24 cellular contexts compared by ENCODE assay signal in the genomic region with DNA sequence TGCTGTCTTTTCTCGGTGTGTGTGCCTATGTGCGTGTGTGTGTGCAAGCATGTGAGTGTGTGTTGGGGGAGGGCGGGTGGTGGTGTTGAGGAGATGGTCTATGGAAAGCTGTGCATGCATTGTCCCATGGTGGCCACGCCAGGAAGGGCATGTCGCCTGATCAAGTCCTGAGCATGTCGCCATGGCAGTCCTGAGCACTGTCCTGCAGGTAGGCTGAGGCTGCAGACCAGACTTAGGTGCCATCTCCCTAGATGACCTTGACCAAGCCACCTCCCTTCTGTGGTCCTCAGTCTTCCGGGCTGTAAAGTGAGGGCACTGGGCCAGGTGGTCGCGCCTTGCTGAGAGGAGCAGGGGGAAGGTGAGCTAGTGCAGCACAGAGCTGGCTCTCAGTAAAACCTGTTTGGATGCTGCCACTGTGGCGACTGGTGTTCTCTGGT.
DNase-seq lines count a peak whose midpoint lies in the region; ATAC-seq, FAIRE-seq and TF ChIP-seq lines count a peak whose summit lies in the region.
"Had no signal": no experiment of that assay in that cellular context is flagged by ENCODE, and none has a peak within 500 bp of the region (broad histone marks: within the 10 kb centered on the region; RNA-seq: fewer than 3 reads in every experiment).

No MANE protein-coding gene starts in this region.

- no peak for ATAC-seq in activated CD8-positive, alpha-beta T cell treated with anti-CD3 and anti-CD28 coated beads, Interleukin-2, amount 10 ng/mL, durations not matched to agents 7 days and 5 days
- ATAC-seq in activated CD8-positive, alpha-beta T cell treated with anti-CD3 and anti-CD28 coated beads for 36 hours, result no peak
- ATAC-seq in HCT116 (peak; percentile 4; the same call in 1 of the 2 replicates), GM18517 (IDR thresholded peaks at IDR 0.05; ENCODE audit: unreplicated experiment) (no peak), GM18870 (IDR thresholded peaks at IDR 0.05; ENCODE audit: unreplicated experiment) (no peak), HG03025 (IDR thresholded peaks at IDR 0.05; ENCODE audit: low FRiP score, unreplicated experiment) (no peak)

- BruUV-seq in HCT116 (replicated peaks; lab: Mats Ljungman, UMichigan), result no TSS peak

- H2BK12ac ChIP-seq in H1 (ENCODE audit: low read depth, low read length), result peak overlapping the region; percentile 77; the same call in 1 of the 2 replicates

- H3K4me3 Mint-ChIP-seq in activated CD8-positive, alpha-beta T cell treated with anti-CD3 and anti-CD28 coated beads, Interleukin-2, amount 10 ng/mL, durations not matched to agents 7 days and 5 days, result no peak overlapping the region
- H3K4me3 Mint-ChIP-seq in activated CD8-positive, alpha-beta T cell treated with anti-CD3 and anti-CD28 coated beads for 36 hours, result no peak overlapping the region
- H3K4me3 Mint-ChIP-seq: B cell; central memory CD8-positive, alpha-beta T cell had no signal

- RAD21 ChIA-PET in HCT116 (lab: Charles Lee; ENCODE audit: low non-redundant PET in 1 of 2, low total read pairs in 2 of 2, uncharacterized antibody in 2 of 2, unreplicated experiment in 2 of 2), result no interaction called here

- H4K8ac ChIP-seq in H1 (ENCODE audit: extremely low read depth, insufficient read depth, low read length), result peak overlapping the region; percentile 29

- H2BK5ac ChIP-seq in H1 (ENCODE audit: low read depth, low read length), result no peak overlapping the region

- no peaks in the 10 kb centered on the region for H3K9me3 Mint-ChIP-seq in activated CD8-positive, alpha-beta T cell treated with anti-CD3 and anti-CD28 coated beads, Interleukin-2, amount 10 ng/mL, durations not matched to agents 7 days and 5 days (ENCODE audit: insufficient read depth)
- no peaks in the 10 kb centered on the region for H3K9me3 Mint-ChIP-seq in activated CD8-positive, alpha-beta T cell treated with anti-CD3 and anti-CD28 coated beads for 36 hours
- H3K9me3 Mint-ChIP-seq: activated naive CD4-positive, alpha-beta T cell treated with anti-CD3 and anti-CD28 coated beads, Interleukin-2, amount 50 U/mL, for 72 hours; activated T-helper 2 cell treated with anti-CD3 and anti-CD28 coated beads, Interferon-gamma antibody, Interleukin-2, Interleukin-4, amounts not matched to agents 10 μg/mL and 5 μg/mL and 100 μg/mL, durations not matched to agents 14 hours and 24 hours and 36 hours; central memory CD8-positive, alpha-beta T cell had no signal

- no peaks in the 10 kb centered on the region for H3K9me3 ChIP-seq in HCT116 (ENCODE audit: control insufficient read depth in 1 of 2, insufficient read depth in 1 of 2, low read depth in 1 of 2, low read length in 2 of 2)
- H3K9me3 ChIP-seq in H1 (ENCODE audit: insufficient read depth in 2 of 2, low read depth in 1 of 2, low read length in 1 of 2), result no peaks in the 10 kb centered on the region
- H3K9me3 ChIP-seq in sigmoid colon, result no peaks in the 10 kb centered on the region
- H3K9me3 ChIP-seq: neutrophil, testis had no signal

- H3K4me1 ChIP-seq in HCT116 (ENCODE audit: control insufficient read depth in 1 of 2, insufficient read depth in 2 of 2, low read length in 2 of 2), result peaks cover 0 to 4% of the 10 kb centered on the region in 2 experiments; a peak in 1 of 4 replicates
- H3K4me1 ChIP-seq in H1 (replicated peaks in 1 of 4; ENCODE audit: control insufficient read depth in 3 of 4, insufficient read depth in 4 of 4, low read length in 3 of 4), result peaks cover 0 to 6% (median 0%) of the 10 kb centered on the region in 4 experiments; a peak in 2 of 7 replicates
- peaks cover 0 to 8% (median 3%) of the 10 kb centered on the region in 4 donors for H3K4me1 ChIP-seq in sigmoid colon
- H3K4me1 ChIP-seq: testis had no signal

- POLR2A ChIA-PET in activated CD8-positive, alpha-beta T cell treated with anti-CD3 and anti-CD28 coated beads, Interleukin-2, amount 10 ng/mL, durations not matched to agents 7 days and 5 days (lab: Charles Lee), result no interaction called here
- POLR2A ChIA-PET in activated CD8-positive, alpha-beta T cell treated with anti-CD3 and anti-CD28 coated beads for 36 hours (lab: Charles Lee), result interaction anchor here (1.2 kb wide), 1 partner anchor 11 kb away, joined by 3 read pairs; no protein-coding TSS in a partner anchor
- POLR2A ChIA-PET in HCT116 (lab: Charles Lee) (no interaction called here), H1 (lab: Charles Lee; ENCODE audit: partially characterized antibody) (interaction anchor here (0.5 kb wide), 1 partner anchor 81 kb away, joined by 4 read pairs; no protein-coding TSS in a partner anchor)

- H3K23ac ChIP-seq in H1 (ENCODE audit: insufficient read length), result no peak overlapping the region

- 85% methylated on average over 10 of the region's 10 CpGs; no CpG with 5 or more reads in 1 of the 2 experiments for WGBS in H1 (ENCODE audit: extremely low coverage in 1 of 2, insufficient coverage in 1 of 2, insufficient read length in 1 of 2, insufficient replicate concordance in 2 of 2, low coverage in 1 of 2, low lambda C conversion rate in 2 of 2, missing lambda C conversion rate in 1 of 2), 2 experiments
- 65 to 79% methylated on average over 10 of the region's 10 CpGs for WGBS in sigmoid colon, 2 donors

- H3K27me3 ChIP-seq in HCT116 (ENCODE audit: insufficient read depth, low read length) (no peaks in the 10 kb centered on the region), H1 (replicated peaks in 1 of 4; ENCODE audit: control insufficient read depth in 3 of 4, extremely low read depth in 1 of 4, insufficient read depth in 3 of 4, low read length in 3 of 4) (peaks cover 0 to 3% (median 0%) of the 10 kb centered on the region in 4 experiments; a peak in 1 of 7 replicates), sigmoid colon (peaks cover 0 to 51% (median 10%) of the 10 kb centered on the region in 3 donors)
- H3K27me3 ChIP-seq: testis had no signal

- H4K91ac ChIP-seq in H1 (replicated peaks; ENCODE audit: insufficient read length, low read length), result no peak overlapping the region

- TF ChIP-seq EP300 in H1 (IDR thresholded peaks at IDR 0.05; ENCODE audit: borderline replicate concordance in 1 of 2, low read depth in 2 of 2, low read length in 2 of 2) (no peak), sigmoid colon (IDR thresholded peaks at IDR 0.05) (no peak)

- H3K23me2 ChIP-seq in H1 (ENCODE audit: low read depth, low read length), result no peaks in the 10 kb centered on the region

- H2AFZ ChIP-seq in HCT116 (ENCODE audit: low read depth, low read length, poor library complexity, severe bottlenecking), result no peak overlapping the region
- H2AFZ ChIP-seq in H1 (ENCODE audit: low read length), result no peak overlapping the region
- H2AFZ ChIP-seq: PC-9 had no signal

- H3K4ac ChIP-seq in H1 (replicated peaks; ENCODE audit: insufficient read length, low read depth, low read length), result no peak overlapping the region

- no peak for FAIRE-seq in H1 (lab: Jason Lieb, UNC)
- FAIRE-seq: kidney, TTC549 had no signal

- H3K79me2 ChIP-seq in HCT116 (ENCODE audit: insufficient read depth, low read length), result no peaks in the 10 kb centered on the region
- H3K79me2 ChIP-seq in H1 (ENCODE audit: control insufficient read depth in 1 of 2, insufficient read depth in 2 of 2, low read length in 2 of 2), result no peaks in the 10 kb centered on the region

- TF ChIP-seq CTCF in activated CD8-positive, alpha-beta T cell treated with anti-CD3 and anti-CD28 coated beads for 36 hours (IDR thresholded peaks at IDR 0.05), result no peak
- TF ChIP-seq CTCF in HCT116 (IDR thresholded peaks at IDR 0.05 in 2 of 3, conservative IDR thresholded peaks at IDR 0.05 in 1 of 3; ENCODE audit: borderline replicate concordance in 1 of 3, insufficient read depth in 1 of 3, low read depth in 2 of 3, low read length in 2 of 3), result no peak
- no peak for TF ChIP-seq CTCF in H1 (IDR thresholded peaks at IDR 0.05; ENCODE audit: control extremely low read depth in 1 of 3, insufficient read depth in 1 of 3, low read depth in 1 of 3, low read length in 3 of 3)
- no peak for TF ChIP-seq CTCF in sigmoid colon (IDR thresholded peaks at IDR 0.05)

- H3K4me2 ChIP-seq in HCT116 (ENCODE audit: low read length) (no peak overlapping the region), H1 (ENCODE audit: insufficient read depth in 1 of 2, low read depth in 2 of 2, low read length in 2 of 2) (no peak overlapping the region)

- no peak for TF ChIP-seq POLR2A in HCT116 (IDR thresholded peaks at IDR 0.05; ENCODE audit: borderline replicate concordance, extremely low read depth, insufficient read depth, insufficient read length)
- no peak for TF ChIP-seq POLR2A in H1 (IDR thresholded peaks at IDR 0.05; ENCODE audit: control extremely low read depth in 1 of 2, low read depth in 2 of 2, low read length in 2 of 2)
- TF ChIP-seq POLR2A in sigmoid colon (IDR thresholded peaks at IDR 0.05), result no peak

- H3K36me3 Mint-ChIP-seq in activated CD8-positive, alpha-beta T cell treated with anti-CD3 and anti-CD28 coated beads, Interleukin-2, amount 10 ng/mL, durations not matched to agents 7 days and 5 days (ENCODE audit: low read depth), result no peaks in the 10 kb centered on the region
- no peaks in the 10 kb centered on the region for H3K36me3 Mint-ChIP-seq in activated CD8-positive, alpha-beta T cell treated with anti-CD3 and anti-CD28 coated beads for 36 hours (ENCODE audit: low read depth)
- H3K36me3 Mint-ChIP-seq: activated naive CD4-positive, alpha-beta T cell treated with anti-CD3 and anti-CD28 coated beads, Interleukin-2, amount 50 U/mL, for 72 hours had no signal

- H3K36me3 ChIP-seq in HCT116 (ENCODE audit: control insufficient read depth in 1 of 2, insufficient read depth in 2 of 2, low read length in 2 of 2), result no peaks in the 10 kb centered on the region
- H3K36me3 ChIP-seq in H1 (ENCODE audit: control insufficient read depth in 2 of 4, insufficient read depth in 4 of 4, low read length in 3 of 4), result no peaks in the 10 kb centered on the region
- H3K36me3 ChIP-seq in sigmoid colon, result no peaks in the 10 kb centered on the region
- H3K36me3 ChIP-seq: neutrophil had no signal

- H3K9ac ChIP-seq in HCT116 (ENCODE audit: low read length) (no peak overlapping the region), H1 (replicated peaks in 1 of 4; ENCODE audit: extremely low read depth in 1 of 4, low read depth in 3 of 4, low read length in 3 of 4) (no peak overlapping the region)

- H3K56ac ChIP-seq in H1 (replicated peaks; ENCODE audit: insufficient read length, low read depth, low read length), result no peak overlapping the region

- CTCF ChIA-PET in activated CD8-positive, alpha-beta T cell treated with anti-CD3 and anti-CD28 coated beads, Interleukin-2, amount 10 ng/mL, durations not matched to agents 7 days and 5 days (lab: Charles Lee), result interaction anchor here (1.5 to 1.7 kb wide), 3 partner anchors 15 to 270 kb away, joined by 3 to 6 read pairs (median 4); no protein-coding TSS in a partner anchor
- CTCF ChIA-PET in activated CD8-positive, alpha-beta T cell treated with anti-CD3 and anti-CD28 coated beads for 36 hours (lab: Charles Lee), result interaction anchor here (0.8 kb wide), 1 partner anchor 269 kb away, joined by 3 read pairs; no protein-coding TSS in a partner anchor
- CTCF ChIA-PET in HCT116 (lab: Charles Lee) (interaction anchor here (1.3 to 2.4 kb wide), 2 partner anchors 157 to 269 kb away, joined by 9 to 12 read pairs; no protein-coding TSS in a partner anchor), H1 (lab: Charles Lee; ENCODE audit: partially characterized antibody) (interaction anchor here (0.7 to 10.6 kb wide), 37 partner anchors 8 to 416 kb away, joined by 3 to 87 read pairs (median 4); no protein-coding TSS in a partner anchor)

- H4K5ac ChIP-seq in H1 (ENCODE audit: insufficient read length, low read depth, low read length), result no peak overlapping the region

- DNase-seq in activated CD8-positive, alpha-beta T cell treated with anti-CD3 and anti-CD28 coated beads, Interleukin-2, amount 10 ng/mL, durations not matched to agents 7 days and 5 days, result peak; percentile 17
- no peak for DNase-seq in activated CD8-positive, alpha-beta T cell treated with anti-CD3 and anti-CD28 coated beads for 36 hours
- DNase-seq in HCT116 (ENCODE audit: low read depth, low spot score), result no peak
- DNase-seq in H1 (ENCODE audit: low read depth in 1 of 2, low spot score in 2 of 2), result no peak
- DNase-seq in sigmoid colon, result peak; percentile 62
- DNase-seq: activated CD4-positive, CD25-positive, alpha-beta regulatory T cell treated with anti-CD3 and anti-CD28 coated beads, Interleukin-2, amount 50 U/mL, for 72 hours; aorta; DMS79; kidney; NCI-H2171; stimulated activated naive CD4-positive, alpha-beta T cell had no signal

- H2BK120ac ChIP-seq in H1 (replicated peaks; ENCODE audit: low read depth, low read length), result no peak overlapping the region

- TF ChIP-seq RAD21 in HCT116 (IDR thresholded peaks at IDR 0.05; ENCODE audit: low read depth) (no peak), H1 (IDR thresholded peaks at IDR 0.05 in 1 of 2, conservative IDR thresholded peaks at IDR 0.05 in 1 of 2; ENCODE audit: low read depth in 2 of 2, low read length in 2 of 2) (no peak)

- no peaks in the 10 kb centered on the region for H3K79me1 ChIP-seq in H1 (ENCODE audit: low read depth, low read length)

- peaks cover 21% of the 10 kb centered on the region for H3K27me3 Mint-ChIP-seq in activated CD8-positive, alpha-beta T cell treated with anti-CD3 and anti-CD28 coated beads, Interleukin-2, amount 10 ng/mL, durations not matched to agents 7 days and 5 days (ENCODE audit: low read depth)
- peaks cover 12% of the 10 kb centered on the region for H3K27me3 Mint-ChIP-seq in activated CD8-positive, alpha-beta T cell treated with anti-CD3 and anti-CD28 coated beads for 36 hours

- no peak overlapping the region for H2BK20ac ChIP-seq in H1 (ENCODE audit: low read length)

- no peak overlapping the region for H3K14ac ChIP-seq in H1 (ENCODE audit: insufficient read length)

- H3K27ac ChIP-seq in HCT116 (ENCODE audit: low read depth, low read length), result no peak overlapping the region
- H3K27ac ChIP-seq in H1 (ENCODE audit: low read depth, low read length), result no peak overlapping the region
- H3K27ac ChIP-seq in sigmoid colon, result no peak overlapping the region
- H3K27ac ChIP-seq: neutrophil, PC-9, skin epidermis, testis had no signal

- H3K18ac ChIP-seq in H1 (ENCODE audit: extremely low read depth, low read length), result no peak overlapping the region

- intact Hi-C loops in activated CD8-positive, alpha-beta T cell treated with anti-CD3 and anti-CD28 coated beads for 36 hours (cut with micrococcal nuclease), result loop anchor here (10.0 kb wide), 1 partner anchor 141 kb away; no protein-coding TSS in a partner anchor
- intact Hi-C loops in HCT116 (cut with micrococcal nuclease), result loop anchor here (1.0 to 10.0 kb wide), 6 partner anchors 84 to 691 kb away; no protein-coding TSS in a partner anchor
- intact Hi-C loops in sigmoid colon (cut with DNase I), result no loop called here

- H3K4me1 Mint-ChIP-seq in activated CD8-positive, alpha-beta T cell treated with anti-CD3 and anti-CD28 coated beads, Interleukin-2, amount 10 ng/mL, durations not matched to agents 7 days and 5 days (ENCODE audit: low read depth), result peaks cover 16% of the 10 kb centered on the region
- peaks cover 13% of the 10 kb centered on the region for H3K4me1 Mint-ChIP-seq in activated CD8-positive, alpha-beta T cell treated with anti-CD3 and anti-CD28 coated beads for 36 hours (ENCODE audit: low read depth)

- no peak overlapping the region for H3K27ac Mint-ChIP-seq in activated CD8-positive, alpha-beta T cell treated with anti-CD3 and anti-CD28 coated beads, Interleukin-2, amount 10 ng/mL, durations not matched to agents 7 days and 5 days
- no peak overlapping the region for H3K27ac Mint-ChIP-seq in activated CD8-positive, alpha-beta T cell treated with anti-CD3 and anti-CD28 coated beads for 36 hours
- H3K27ac Mint-ChIP-seq: activated naive CD4-positive, alpha-beta T cell treated with anti-CD3 and anti-CD28 coated beads, Interleukin-2, amount 50 U/mL, for 72 hours; activated T-helper 2 cell treated with anti-CD3 and anti-CD28 coated beads, Interferon-gamma antibody, Interleukin-2, Interleukin-4, amounts not matched to agents 10 μg/mL and 5 μg/mL and 100 μg/mL, durations not matched to agents 14 hours and 24 hours and 36 hours; B cell had no signal

- no peak overlapping the region; the same call in 1 of the 2 replicates for H2BK15ac ChIP-seq in H1 (ENCODE audit: low read length)

- no peaks in the 10 kb centered on the region for H3K9me2 ChIP-seq in HCT116 (ENCODE audit: insufficient read depth)

- H3K4me3 ChIP-seq in HCT116 (replicated peaks in 1 of 2; ENCODE audit: low read depth in 1 of 2, low read length in 2 of 2) (no peak overlapping the region), H1 (ENCODE audit: extremely low read depth in 1 of 4, insufficient read depth in 2 of 4, low read depth in 3 of 4, low read length in 4 of 4) (no peak overlapping the region), sigmoid colon (no peak overlapping the region)
- H3K4me3 ChIP-seq: dorsolateral prefrontal cortex, PC-9, skin epidermis, testis had no signal

- H4K20me1 ChIP-seq in HCT116 (ENCODE audit: insufficient read depth) (no peaks in the 10 kb centered on the region), H1 (replicated peaks in 1 of 2; ENCODE audit: control insufficient read depth in 1 of 2, insufficient read depth in 2 of 2, low read length in 2 of 2) (no peaks in the 10 kb centered on the region)

- H2AK5ac ChIP-seq in H1 (ENCODE audit: low read depth, low read length), result no peak overlapping the region

Comparison
In these comparisons a context has a peak if more than half of its experiments do, and no peak if none do; other contexts are left out.
1. DNase-seq: peak in activated CD8-positive, alpha-beta T cell treated with anti-CD3 and anti-CD28 coated beads, Interleukin-2, amount 10 ng/mL, durations not matched to agents 7 days and 5 days (single experiment) and sigmoid colon (single experiment); none in activated CD8-positive, alpha-beta T cell treated with anti-CD3 and anti-CD28 coated beads for 36 hours (single experiment), HCT116 (single experiment) and H1 (0 of 2).
2. POLR2A ChIA-PET loops: an anchor here in activated CD8-positive, alpha-beta T cell treated with anti-CD3 and anti-CD28 coated beads for 36 hours (1.2 kb wide) and H1 (0.5 kb wide); none called in activated CD8-positive, alpha-beta T cell treated with anti-CD3 and anti-CD28 coated beads, Interleukin-2, amount 10 ng/mL, durations not matched to agents 7 days and 5 days and HCT116.